1 cellular context compared by ENCODE assay signal in genomic region chr1:58466618-58467241, GRCh38.
A peak's percentile ranks its signal among the peaks of the same experiment; 100 is the strongest.
TF ChIP-seq lines count a peak whose summit lies in the region.

No MANE protein-coding gene starts in this region.

TF ChIP-seq in H1, 55 proteins besides CTCF, POLR2A, EP300 and RAD21:
- no peak for TF ChIP-seq CREB1 (IDR thresholded peaks at IDR 0.05)
- no peak for TF ChIP-seq CHD1 (IDR thresholded peaks at IDR 0.05; ENCODE audit: low read depth, low read length)
- TF ChIP-seq CTBP2 (IDR thresholded peaks at IDR 0.05; ENCODE audit: borderline replicate concordance, insufficient read depth, insufficient read length, low read length), result no peak
- no peak for TF ChIP-seq ASH2L (IDR thresholded peaks at IDR 0.05; ENCODE audit: low read length)
- TF ChIP-seq SIRT6 (IDR thresholded peaks at IDR 0.05; ENCODE audit: low read length), result no peak
- TF ChIP-seq SAP30 (IDR thresholded peaks at IDR 0.05; ENCODE audit: insufficient read depth, insufficient replicate concordance, low read length), result no peak
- peak; percentile 70 for TF ChIP-seq TEAD4 (IDR thresholded peaks at IDR 0.05; ENCODE audit: low read depth, low read length)
TF ChIP-seq in H1: peak in this region for 1.
